In genomic region chr12:97595423-97595822, GRCh38 we compare ENCODE assay signal across 25 cellular contexts.
DNase-seq lines count a peak whose midpoint lies in the region; ATAC-seq and TF ChIP-seq lines count a peak whose summit lies in the region.
"Had no signal": no experiment of that assay in that cellular context is flagged by ENCODE, and none has a peak within 500 bp of the region (broad histone marks: within the 10 kb centered on the region; RNA-seq: fewer than 3 reads in every experiment).

No MANE protein-coding gene starts in this region.

- ATAC-seq in WTC11 = no peak
- no peak for ATAC-seq in heart right ventricle
- ATAC-seq: activated CD4-positive, alpha-beta T cell treated with anti-CD3 and anti-CD28 coated beads for 36 hours; HCT116; naive thymus-derived CD4-positive, alpha-beta T cell had no signal

- H3K36me3 ChIP-seq in tibial artery = no peaks in the 10 kb centered on the region
- H3K36me3 ChIP-seq in heart right ventricle = no peaks in the 10 kb centered on the region
- H3K36me3 ChIP-seq: left ventricle myocardium inferior, MG63, thoracic aorta had no signal

- intact Hi-C loops in tibial artery (cut with DNase I; ENCODE audit: low total_unique reads) (no loop called here), heart right ventricle (cut with DNase I) (no loop called here)

- H3K36me3 Mint-ChIP-seq in WTC11 = peaks cover 3% of the 10 kb centered on the region; the same call in 1 of the 2 replicates
- peaks cover 4% of the 10 kb centered on the region for H3K36me3 Mint-ChIP-seq in nephron progenitor cell (ENCODE audit: low read depth)
- H3K36me3 Mint-ChIP-seq: CD14-positive monocyte; naive thymus-derived CD4-positive, alpha-beta T cell had no signal

- H3K9me3 ChIP-seq in tibial artery (no peaks in the 10 kb centered on the region), heart right ventricle (peaks cover 0 to 2% (median 0%) of the 10 kb centered on the region in 11 donors)
- H3K9me3 ChIP-seq: MG63, thoracic aorta had no signal

- no peaks in the 10 kb centered on the region for H3K4me1 ChIP-seq in tibial artery
- H3K4me1 ChIP-seq in heart right ventricle = no peaks in the 10 kb centered on the region
- H3K4me1 ChIP-seq: left ventricle myocardium inferior had no signal

- H3K27me3 ChIP-seq in tibial artery (no peaks in the 10 kb centered on the region), heart right ventricle (no peaks in the 10 kb centered on the region)
- H3K27me3 ChIP-seq: MG63 had no signal

- no peak overlapping the region for H3K27ac ChIP-seq in tibial artery
- no peak overlapping the region for H3K27ac ChIP-seq in heart right ventricle
- H3K27ac ChIP-seq: left ventricle myocardium inferior, skin epidermis, thoracic aorta had no signal

- CTCF ChIA-PET in WTC11 (lab: Charles Lee) = no interaction called here

- DNase-seq in DMS53 treated with DMSO at 0.1 percent for 48 hours (lab: John Stamatoyannopoulos, UW; ENCODE audit: unreplicated experiment) = peak; percentile 58
- peak; percentile 66 for DNase-seq in NCI-H2081 treated with DMSO at 0.1 percent for 48 hours (lab: John Stamatoyannopoulos, UW)
- no peak for DNase-seq in WTC11 (ENCODE audit: low spot score)
- DNase-seq in nephron progenitor cell = no peak
- no peak for DNase-seq in tibial artery
- no peak for DNase-seq in SIG-M5 (lab: John Stamatoyannopoulos, UW)
- no peak for DNase-seq in NCI-H226
- no peak for DNase-seq in heart right ventricle
- DNase-seq: activated CD4-positive, alpha-beta T cell treated with anti-CD3 and anti-CD28 coated beads for 36 hours; activated gamma-delta T cell; central memory CD4-positive, alpha-beta T cell; KBM-7; left ventricle myocardium inferior; MG63; naive thymus-derived CD4-positive, alpha-beta T cell; NCI-H1436; NCI-H2227 treated with DMSO at 0.1 percent for 48 hours; NCI-H82; T-helper 2 cell had no signal

- H3K27me3 Mint-ChIP-seq in WTC11 (ENCODE audit: low read depth) = no peaks in the 10 kb centered on the region
- H3K27me3 Mint-ChIP-seq in nephron progenitor cell (ENCODE audit: low read depth, poor library complexity) = no peaks in the 10 kb centered on the region
- H3K27me3 Mint-ChIP-seq: activated CD4-positive, alpha-beta T cell treated with anti-CD3 and anti-CD28 coated beads for 36 hours; naive thymus-derived CD4-positive, alpha-beta T cell; stimulated activated naive CD8-positive, alpha-beta T cell treated with anti-CD3 and anti-CD28 coated beads, Interleukin-15, Interleukin-2, amounts not matched to agents 100 ng/mL and 50 ng/mL, for 24 hours had no signal

- H3K9me3 Mint-ChIP-seq in WTC11 (peaks cover 11% of the 10 kb centered on the region), nephron progenitor cell (peaks cover 8% of the 10 kb centered on the region)

- H3K4me3 Mint-ChIP-seq in WTC11 (no peak overlapping the region), nephron progenitor cell (no peak overlapping the region)
- H3K4me3 Mint-ChIP-seq: activated CD4-positive, alpha-beta T cell treated with anti-CD3 and anti-CD28 coated beads for 36 hours; CD14-positive monocyte; mesothelial cell of epicardium; naive thymus-derived CD4-positive, alpha-beta T cell; stimulated activated naive CD8-positive, alpha-beta T cell treated with anti-CD3 and anti-CD28 coated beads, Interleukin-15, Interleukin-2, amounts not matched to agents 100 ng/mL and 50 ng/mL, for 24 hours had no signal

- H3K4me3 ChIP-seq in tibial artery (no peak overlapping the region), heart right ventricle (no peak overlapping the region)
- H3K4me3 ChIP-seq: left ventricle myocardium inferior, MG63, skin epidermis, thoracic aorta had no signal

- H3K27ac Mint-ChIP-seq in WTC11 = no peak overlapping the region
- peak overlapping the region; percentile 43 for H3K27ac Mint-ChIP-seq in nephron progenitor cell
- H3K27ac Mint-ChIP-seq: activated CD4-positive, alpha-beta T cell treated with anti-CD3 and anti-CD28 coated beads for 36 hours; CD14-positive monocyte; mesothelial cell of epicardium; naive thymus-derived CD4-positive, alpha-beta T cell; stimulated activated naive CD8-positive, alpha-beta T cell treated with anti-CD3 and anti-CD28 coated beads, Interleukin-15, Interleukin-2, amounts not matched to agents 100 ng/mL and 50 ng/mL, for 24 hours had no signal

- 80 to 83% methylated on average over 10 of the region's 10 CpGs for WGBS in heart right ventricle, 2 donors

- H3K4me1 Mint-ChIP-seq in WTC11 (peaks cover 10% of the 10 kb centered on the region), nephron progenitor cell (peaks cover 47% of the 10 kb centered on the region)
- H3K4me1 Mint-ChIP-seq: activated CD4-positive, alpha-beta T cell treated with anti-CD3 and anti-CD28 coated beads for 36 hours; CD14-positive monocyte; naive thymus-derived CD4-positive, alpha-beta T cell had no signal

- TF ChIP-seq CTCF in WTC11 (IDR thresholded peaks at IDR 0.05) = no peak
- no peak for TF ChIP-seq CTCF in nephron progenitor cell (IDR thresholded peaks at IDR 0.05)
- TF ChIP-seq CTCF in tibial artery (IDR thresholded peaks at IDR 0.05) = no peak
- no peak for TF ChIP-seq CTCF in heart right ventricle (IDR thresholded peaks at IDR 0.05)

- POLR2A ChIA-PET in WTC11 (lab: Charles Lee) = no interaction called here

TF ChIP-seq in WTC11, 78 proteins besides CTCF, POLR2A, EP300 and RAD21:
- TF ChIP-seq FOXP4 (CRISPR knock-in tag; IDR thresholded peaks at IDR 0.05) (no peak), TP53 (CRISPR knock-in tag; IDR thresholded peaks at IDR 0.05) (no peak), NFYB (CRISPR knock-in tag; conservative IDR thresholded peaks at IDR 0.05; ENCODE audit: low read depth) (no peak), JUN (CRISPR knock-in tag; IDR thresholded peaks at IDR 0.05) (no peak), GABPB1 (CRISPR knock-in tag; IDR thresholded peaks at IDR 0.05) (0 out of 2 replicates have a peak, but pooled peaks have one; percentile 34), ZNF416 (CRISPR knock-in tag; IDR thresholded peaks at IDR 0.05) (no peak), ZNF512 (CRISPR knock-in tag; IDR thresholded peaks at IDR 0.05; ENCODE audit: borderline replicate concordance) (no peak)

Comparison
In these comparisons a context has a peak if more than half of its experiments do, and no peak if none do; other contexts are left out.
1. DNase-seq: peak in DMS53 treated with DMSO at 0.1 percent for 48 hours (single experiment) and NCI-H2081 treated with DMSO at 0.1 percent for 48 hours (single experiment); none in WTC11 (single experiment), nephron progenitor cell (single experiment), tibial artery (0 of 2), SIG-M5 (single experiment), NCI-H226 (single experiment) and heart right ventricle (0 of 2).